Comparison of ENCODE assay signal across 1 cellular context in genomic region chr12:86634706-86635410, GRCh38.
TF ChIP-seq lines count a peak whose summit lies in the region.

No MANE protein-coding gene starts in this region.

TF ChIP-seq in Ishikawa, 13 proteins besides CTCF, POLR2A, EP300 and RAD21 (continued from another document):
- TF ChIP-seq TEAD4 (IDR thresholded peaks at IDR 0.05) (no peak), CEBPB (IDR thresholded peaks at IDR 0.05) (no peak), TCF12 (IDR thresholded peaks at IDR 0.05; ENCODE audit: low read depth) (no peak), EGR1 (IDR thresholded peaks at IDR 0.05) (no peak), USF1 (IDR thresholded peaks at IDR 0.05) (no peak), YY1 (IDR thresholded peaks at IDR 0.05; ENCODE audit: low read depth) (no peak), FOXM1 (IDR thresholded peaks at IDR 0.05; ENCODE audit: borderline replicate concordance, low read depth) (no peak)
TF ChIP-seq in Ishikawa: peak in this region for 0.
